ENCODE assay signal across 8 cellular contexts in the genomic region with DNA sequence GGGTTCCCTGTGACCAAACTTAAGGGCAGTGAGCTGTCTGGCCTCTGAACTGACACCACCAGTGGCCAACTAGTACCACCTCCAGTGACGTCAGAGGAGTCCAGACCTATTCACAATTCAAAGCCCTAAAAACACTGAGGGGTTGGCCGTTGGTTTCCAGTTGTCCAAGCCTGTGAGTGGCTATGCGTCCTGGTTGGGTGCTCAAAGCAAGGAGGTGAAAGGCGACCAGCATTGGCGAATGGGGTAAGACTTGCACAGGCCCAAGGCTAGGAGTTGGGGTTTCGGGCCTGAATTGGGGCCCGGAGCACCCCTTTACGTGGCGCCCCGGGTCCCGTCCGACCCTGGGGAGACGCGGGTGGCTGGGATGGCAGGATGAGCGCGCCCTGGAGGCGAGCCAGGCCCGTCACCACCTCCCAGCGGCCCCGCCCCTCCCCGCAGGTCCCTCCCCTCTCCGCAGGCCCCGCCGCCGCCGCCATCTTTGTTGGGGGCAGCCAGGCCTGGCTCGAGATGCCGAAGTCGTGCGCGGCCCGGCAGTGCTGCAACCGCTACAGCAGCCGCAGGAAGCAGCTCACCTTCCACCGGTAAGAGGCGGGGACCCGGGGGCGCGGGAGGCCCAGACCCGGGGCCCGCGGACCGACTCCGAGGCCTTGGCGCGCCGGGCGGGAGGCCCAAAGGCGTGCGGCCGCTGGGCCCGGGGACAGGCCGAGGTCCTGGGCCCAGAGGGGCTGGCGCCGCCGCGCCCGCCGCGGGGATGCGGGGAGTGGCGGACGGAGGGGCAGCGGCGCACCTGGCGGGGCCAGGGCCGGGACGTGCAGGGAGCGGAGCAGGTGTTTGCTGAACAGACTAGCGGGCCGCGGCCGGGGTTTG. TPM values are rescaled to one million over a fixed set of nuclear protein-coding genes. Genes with fewer than 3 reads are reported as not detected.
DNase-seq lines count a peak whose midpoint lies in the region; ATAC-seq lines count a peak whose summit lies in the region.

TSS of gene THAP3 (plus strand) at position 157 of the 867 bp plus-strand sequence. CDS start at position 508, 351 bp downstream.

- H3K9ac ChIP-seq in endocrine pancreas (ENCODE audit: control insufficient read depth, insufficient read depth, low read length), result peak within 1 kb of the TSS; percentile 3

- H3K27me3 ChIP-seq in endocrine pancreas (ENCODE audit: control insufficient read depth, insufficient read depth, low read length), result no peaks in the 10 kb centered on the region

- ATAC-seq in HG03460 (IDR thresholded peaks at IDR 0.05; ENCODE audit: unreplicated experiment), result peak; percentile 78

- DNase-seq in CD1c-positive myeloid dendritic cell (ENCODE audit: extremely low spot score) (peak; percentile 89), GM19240 (ENCODE audit: insufficient read length, low spot score) (peak; percentile 94), NK-92 (lab: John Stamatoyannopoulos, UW; ENCODE audit: unreplicated experiment) (peak; percentile 26), mesenteric fat pad (ENCODE audit: low spot score) (peak; percentile 96)
- peak; percentile 70 to 89 (median 86) for DNase-seq in activated CD8-positive, alpha-beta memory T cell treated with anti-CD3 and anti-CD28 coated beads for 48 hours (ENCODE audit: low read depth in 2 of 3, low spot score in 2 of 3)
- DNase-seq in stimulated activated CD8-positive, alpha-beta memory T cell treated with anti-CD3 and anti-CD28 coated beads, Interleukin-15, amount 100 ng/mL, for 24 hours (ENCODE audit: low read depth), result peak; percentile 83

- H3K4me1 ChIP-seq in endocrine pancreas (ENCODE audit: control insufficient read depth, insufficient read depth, low read length), result no peaks in the 10 kb centered on the region

- H3K36me3 ChIP-seq in endocrine pancreas (ENCODE audit: control insufficient read depth, insufficient read depth, low read length), result peaks cover 2% of the 10 kb centered on the region

- peak within 1 kb of the TSS; percentile 28 for H3K4me3 ChIP-seq in endocrine pancreas (ENCODE audit: control insufficient read depth, insufficient read depth, low read length)

- H3K9me3 ChIP-seq in endocrine pancreas (ENCODE audit: control insufficient read depth, low read length), result no peaks in the 10 kb centered on the region

RNA-seq across cellular contexts. Expression of gene THAP3, which starts in this region (rescaled TPM):
- total RNA-seq in mesenteric fat pad, result 13.3 TPM

Comparison
In these comparisons a context has a peak if more than half of its experiments do, and no peak if none do; other contexts are left out.
1. Peak in every context shown above with its lines: DNase-seq, ATAC-seq and H3K4me3 ChIP-seq.
2. DNase-seq: peak in every context shown above with its lines; median percentile 96 in mesenteric fat pad; 94 in GM19240; 89 in CD1c-positive myeloid dendritic cell; 86 in activated CD8-positive, alpha-beta memory T cell treated with anti-CD3 and anti-CD28 coated beads for 48 hours; 83 in stimulated activated CD8-positive, alpha-beta memory T cell treated with anti-CD3 and anti-CD28 coated beads, Interleukin-15, amount 100 ng/mL, for 24 hours; 26 in NK-92.